8 cellular contexts compared by ENCODE assay signal in genomic region chr21:33894736-33895288, GRCh38. TPM values are rescaled to one million over a fixed set of nuclear protein-coding genes. Genes with fewer than 3 reads are reported as not detected.
DNase-seq lines count a peak whose midpoint lies in the region; ATAC-seq and TF ChIP-seq lines count a peak whose summit lies in the region.

No MANE protein-coding gene starts in this region.

- no peaks in the 10 kb centered on the region for H3K9me3 ChIP-seq in right lobe of liver

- H3K27me3 ChIP-seq in right lobe of liver = no peaks in the 10 kb centered on the region

- H3K27me3 Mint-ChIP-seq in activated CD4-positive, alpha-beta T cell treated with anti-CD3 and anti-CD28 coated beads, Interleukin-2, amount 10 ng/mL, durations not matched to agents 24 days and 14 days = peaks cover 11% of the 10 kb centered on the region

- TF ChIP-seq POLR2A in right lobe of liver (IDR thresholded peaks at IDR 0.05) = no peak

- intact Hi-C loops in activated CD4-positive, alpha-beta T cell treated with anti-CD3 and anti-CD28 coated beads, Interleukin-2, amount 10 ng/mL, durations not matched to agents 24 days and 14 days (cut with micrococcal nuclease) = no loop called here
- intact Hi-C loops in right lobe of liver (cut with DNase I) = loop anchor here in 1 of 2 donors (10.0 kb wide), 2 partner anchors 50 to 240 kb away; no protein-coding TSS in a partner anchor

- no peak overlapping the region for H3K27ac ChIP-seq in right lobe of liver

- no peaks in the 10 kb centered on the region for H3K36me3 ChIP-seq in right lobe of liver

- peaks cover 14% of the 10 kb centered on the region for H3K4me1 Mint-ChIP-seq in activated CD4-positive, alpha-beta T cell treated with anti-CD3 and anti-CD28 coated beads, Interleukin-2, amount 10 ng/mL, durations not matched to agents 24 days and 14 days

- peak overlapping the region in 2 of 3 donors; percentile 1 to 17 for H3K4me3 ChIP-seq in right lobe of liver

- 1% methylated on average over 13 of the region's 20 CpGs for WGBS in right lobe of liver (ENCODE audit: insufficient coverage, low coverage, low lambda C conversion rate, missing lambda C conversion rate)

- no peaks in the 10 kb centered on the region for H3K9me3 Mint-ChIP-seq in activated CD4-positive, alpha-beta T cell treated with anti-CD3 and anti-CD28 coated beads, Interleukin-2, amount 10 ng/mL, durations not matched to agents 24 days and 14 days

- DNase-seq in AG08395 (ENCODE audit: low spot score) = peak; percentile 89
- DNase-seq in H4 (ENCODE audit: low spot score) = peak; percentile 80
- peak; percentile 68 for DNase-seq in NCI-H460 (ENCODE audit: extremely low read depth, low read depth)
- peak; percentile 83 for DNase-seq in activated CD4-positive, alpha-beta T cell treated with anti-CD3 and anti-CD28 coated beads, Interleukin-2, amount 10 ng/mL, durations not matched to agents 24 days and 14 days
- peak; percentile 86 for DNase-seq in dedifferentiated amniotic fluid mesenchymal stem cell (ENCODE audit: extremely low spot score)
- DNase-seq in right lobe of liver = peak; percentile 74 to 77 (median 76)
- DNase-seq in stimulated activated CD4-positive, alpha-beta T cell treated with anti-CD3 and anti-CD28 coated beads, Interleukin-2, amount 100 ng/mL, for 48 hours = peak; percentile 33 to 56

- peak; percentile 92 to 97 (median 94) for ATAC-seq in right lobe of liver
- no peak for ATAC-seq in HG02759 (IDR thresholded peaks at IDR 0.05; ENCODE audit: unreplicated experiment)

- peak overlapping the region; percentile 59 for H3K4me3 Mint-ChIP-seq in activated CD4-positive, alpha-beta T cell treated with anti-CD3 and anti-CD28 coated beads, Interleukin-2, amount 10 ng/mL, durations not matched to agents 24 days and 14 days

- TF ChIP-seq CTCF in right lobe of liver (IDR thresholded peaks at IDR 0.05) = peak; percentile 57 to 67 (median 60)

- H3K27ac Mint-ChIP-seq in activated CD4-positive, alpha-beta T cell treated with anti-CD3 and anti-CD28 coated beads, Interleukin-2, amount 10 ng/mL, durations not matched to agents 24 days and 14 days = peak overlapping the region; percentile 5

- H3K36me3 Mint-ChIP-seq in activated CD4-positive, alpha-beta T cell treated with anti-CD3 and anti-CD28 coated beads, Interleukin-2, amount 10 ng/mL, durations not matched to agents 24 days and 14 days (ENCODE audit: low read depth) = peaks cover 3% of the 10 kb centered on the region

- peaks cover 0 to 8% (median 2%) of the 10 kb centered on the region in 4 donors for H3K4me1 ChIP-seq in right lobe of liver

RNA-seq across cellular contexts. Expression of gene ATP5PO, which starts 20.8 kb away (rescaled TPM):
- 325 and 389 TPM in 2 replicates for total RNA-seq in H4 (2014; rRNA removed; shearing (Covaris generic))
- total RNA-seq in NCI-H460 (2014; rRNA removed; shearing (Covaris generic)) = 224 and 246 TPM in 2 replicates
- 108 and 110 TPM in 2 replicates for polyA plus RNA-seq in NCI-H460 (2014; cell fraction: nucleus; rRNA removed)
- 172 and 194 TPM in 2 replicates for total RNA-seq in activated CD4-positive, alpha-beta T cell treated with anti-CD3 and anti-CD28 coated beads, Interleukin-2, amount 10 ng/mL, durations not matched to agents 24 days and 14 days
- 100 to 1,000 TPM in 3 of 6 experiments, 10 to 100 TPM in 3; 87.3 to 191 (median 98.7) TPM for total RNA-seq in right lobe of liver
